Comparison of ENCODE assay signal across 9 cellular contexts in the genomic region with DNA sequence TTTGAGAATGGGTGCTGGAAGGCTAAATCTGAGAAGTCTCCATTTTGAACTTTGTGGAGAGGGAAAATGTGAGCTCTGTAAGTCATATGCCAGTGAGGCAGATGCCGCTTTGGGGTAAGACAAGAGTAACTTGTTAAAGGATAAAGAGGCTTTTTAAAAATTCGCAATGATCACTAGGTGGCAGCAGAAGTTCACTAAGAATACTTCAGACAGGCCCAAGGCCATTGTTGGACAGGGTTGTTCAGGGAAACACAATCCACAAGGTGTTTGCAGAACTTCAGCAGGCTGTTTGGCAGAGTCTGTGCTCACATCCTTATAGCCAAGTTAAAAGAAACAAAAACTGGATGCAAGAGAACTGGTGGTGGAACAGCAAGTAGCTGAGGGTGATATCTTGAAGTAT. TPM values are rescaled to one million over a fixed set of nuclear protein-coding genes. Genes with fewer than 3 reads are reported as not detected.
A peak's percentile ranks its signal among the peaks of the same experiment; 100 is the strongest.
DNase-seq lines count a peak whose midpoint lies in the region; ATAC-seq and TF ChIP-seq lines count a peak whose summit lies in the region.
"Had no signal": no experiment of that assay in that cellular context is flagged by ENCODE, and none has a peak within 500 bp of the region (broad histone marks: within the 10 kb centered on the region; RNA-seq: fewer than 3 reads in every experiment).

No MANE protein-coding gene starts in this region.

- TF ChIP-seq POLR2A in adrenal gland (IDR thresholded peaks at IDR 0.05) (no peak), sigmoid colon (IDR thresholded peaks at IDR 0.05) (no peak)

- TF ChIP-seq CTCF in HEK293 (tag by site-specific recombination; IDR thresholded peaks at IDR 0.05) (no peak; the same call in 1 of the 2 replicates), adrenal gland (IDR thresholded peaks at IDR 0.05) (peak; percentile 28 to 63 (median 57)), right atrium auricular region (IDR thresholded peaks at IDR 0.05) (peak; percentile 40 to 67), sigmoid colon (IDR thresholded peaks at IDR 0.05) (peak in 3 of 4 experiments; percentile 12 to 48 (median 26))

- DNase-seq in NCI-H1436 (lab: John Stamatoyannopoulos, UW) (peak; percentile 34), NCI-H1436 treated with DMSO at 0.1 percent for 48 hours (lab: John Stamatoyannopoulos, UW) (no peak), NCI-H446 (lab: John Stamatoyannopoulos, UW) (peak; percentile 43 to 81), adrenal gland (peak; percentile 35 to 67 (median 52)), right atrium auricular region (ENCODE audit: low spot score) (no peak), sigmoid colon (no peak)

- H3K4me3 ChIP-seq in HEK293 (ENCODE audit: low read depth, low read length) (no peak overlapping the region), adrenal gland (no peak overlapping the region), right atrium auricular region (no peak overlapping the region), sigmoid colon (no peak overlapping the region)
- H3K4me3 ChIP-seq: BLaER1 treated with 17β-estradiol and CSF1 and Interleukin-3, amounts not matched to agents 10 nM and 100 nM had no signal

- intact Hi-C loops in adrenal gland (cut with DNase I), result loop anchor here in 1 of 2 donors (5.0 kb wide), 1 partner anchor 118 kb away; no protein-coding TSS in a partner anchor
- intact Hi-C loops in sigmoid colon (cut with DNase I), result loop anchor here (1.0 to 5.0 kb wide), 2 partner anchors 119 to 218 kb away; no protein-coding TSS in a partner anchor

- ATAC-seq in HG03139 (IDR thresholded peaks at IDR 0.05; ENCODE audit: unreplicated experiment), result no peak

- H3K27me3 ChIP-seq in adrenal gland (no peaks in the 10 kb centered on the region), right atrium auricular region (no peaks in the 10 kb centered on the region), sigmoid colon (no peaks in the 10 kb centered on the region)

- 17 to 27% (median 21%) methylated on average over 2 of the region's 2 CpGs for WGBS in adrenal gland, 4 donors
- WGBS in sigmoid colon, 2 donors, result 18 to 29% methylated on average over 2 of the region's 2 CpGs

- H3K36me3 ChIP-seq in HEK293 (ENCODE audit: control insufficient read depth in 2 of 2, insufficient read depth in 1 of 2, low read length in 2 of 2) (no peaks in the 10 kb centered on the region), adrenal gland (replicated peaks in 1 of 2) (no peaks in the 10 kb centered on the region), right atrium auricular region (no peaks in the 10 kb centered on the region), sigmoid colon (no peaks in the 10 kb centered on the region)
- H3K36me3 ChIP-seq: BLaER1 treated with 17β-estradiol and CSF1 and Interleukin-3, amounts not matched to agents 10 nM and 100 nM had no signal

- no peak for TF ChIP-seq EP300 in sigmoid colon (IDR thresholded peaks at IDR 0.05)

- H3K27ac ChIP-seq in HEK293 (ENCODE audit: extremely low read depth, low read depth, low read length) (no peak overlapping the region), adrenal gland (no peak overlapping the region), right atrium auricular region (no peak overlapping the region), sigmoid colon (no peak overlapping the region)
- H3K27ac ChIP-seq: BLaER1 treated with 17β-estradiol and CSF1 and Interleukin-3, amounts not matched to agents 10 nM and 100 nM had no signal

- CTCF ChIA-PET in HEK293 (lab: Yijun Ruan, JAX), result interaction anchor here (0.5 to 7.9 kb wide), 51 partner anchors 8 to 1450 kb away, joined by 3 to 165 read pairs (median 4); a partner anchor contains a TSS

- no peaks in the 10 kb centered on the region for H3K9me3 ChIP-seq in HEK293 (ENCODE audit: control insufficient read depth, insufficient read depth, low read depth, low read length)
- no peaks in the 10 kb centered on the region for H3K9me3 ChIP-seq in adrenal gland (replicated peaks in 1 of 3)
- no peaks in the 10 kb centered on the region for H3K9me3 ChIP-seq in right atrium auricular region
- H3K9me3 ChIP-seq in sigmoid colon, result no peaks in the 10 kb centered on the region
- H3K9me3 ChIP-seq: BLaER1 treated with 17β-estradiol and CSF1 and Interleukin-3, amounts not matched to agents 10 nM and 100 nM had no signal

- POLR2A ChIA-PET in HEK293 (lab: Yijun Ruan, JAX), result interaction anchor here (0.5 kb wide), 1 partner anchor 165 kb away, joined by 4 read pairs; no protein-coding TSS in a partner anchor

- H3K4me1 ChIP-seq in HEK293 (ENCODE audit: control insufficient read depth, insufficient read depth, low read length) (no peaks in the 10 kb centered on the region), adrenal gland (replicated peaks in 1 of 2) (no peaks in the 10 kb centered on the region), right atrium auricular region (no peaks in the 10 kb centered on the region), sigmoid colon (no peaks in the 10 kb centered on the region)
- H3K4me1 ChIP-seq: BLaER1 treated with 17β-estradiol and CSF1 and Interleukin-3, amounts not matched to agents 10 nM and 100 nM had no signal

TF ChIP-seq in HEK293, 187 proteins besides CTCF, POLR2A, EP300 and RAD21:
- TF ChIP-seq, protein P1, sequence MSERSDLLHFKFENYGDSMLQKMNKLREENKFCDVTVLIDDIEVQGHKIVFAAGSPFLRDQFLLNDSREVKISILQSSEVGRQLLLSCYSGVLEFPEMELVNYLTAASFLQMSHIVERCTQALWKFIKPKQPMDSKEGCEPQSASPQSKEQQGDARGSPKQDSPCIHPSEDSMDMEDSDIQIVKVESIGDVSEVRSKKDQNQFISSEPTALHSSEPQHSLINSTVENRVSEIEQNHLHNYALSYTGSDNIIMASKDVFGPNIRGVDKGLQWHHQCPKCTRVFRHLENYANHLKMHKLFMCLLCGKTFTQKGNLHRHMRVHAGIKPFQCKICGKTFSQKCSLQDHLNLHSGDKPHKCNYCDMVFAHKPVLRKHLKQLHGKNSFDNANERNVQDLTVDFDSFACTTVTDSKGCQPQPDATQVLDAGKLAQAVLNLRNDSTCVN (tag by site-specific recombination; optimal IDR thresholded peaks at IDR 0.05), result no peak
- TF ChIP-seq ZNF660 (tag by site-specific recombination; IDR thresholded peaks at IDR 0.05) (0 out of 2 replicates have a peak, but pooled peaks have one; percentile 30), ZNF174 (tag by site-specific recombination; IDR thresholded peaks at IDR 0.05) (no peak), HOXA7 (CRISPR knock-in tag; IDR thresholded peaks at IDR 0.05; ENCODE audit: borderline replicate concordance) (no peak), ZNF146 (tag by site-specific recombination; IDR thresholded peaks at IDR 0.05) (no peak), ZNF664 (tag by site-specific recombination; IDR thresholded peaks at IDR 0.05) (no peak), ZNF654 (tag by site-specific recombination; IDR thresholded peaks at IDR 0.05; ENCODE audit: low read depth) (peak; percentile 64), ZNF350 (tag by site-specific recombination; IDR thresholded peaks at IDR 0.05) (no peak), ZNF157 (tag by site-specific recombination; IDR thresholded peaks at IDR 0.05) (no peak), FEZF1 (tag by site-specific recombination; IDR thresholded peaks at IDR 0.05) (no peak)
- TF ChIP-seq, protein P2, sequence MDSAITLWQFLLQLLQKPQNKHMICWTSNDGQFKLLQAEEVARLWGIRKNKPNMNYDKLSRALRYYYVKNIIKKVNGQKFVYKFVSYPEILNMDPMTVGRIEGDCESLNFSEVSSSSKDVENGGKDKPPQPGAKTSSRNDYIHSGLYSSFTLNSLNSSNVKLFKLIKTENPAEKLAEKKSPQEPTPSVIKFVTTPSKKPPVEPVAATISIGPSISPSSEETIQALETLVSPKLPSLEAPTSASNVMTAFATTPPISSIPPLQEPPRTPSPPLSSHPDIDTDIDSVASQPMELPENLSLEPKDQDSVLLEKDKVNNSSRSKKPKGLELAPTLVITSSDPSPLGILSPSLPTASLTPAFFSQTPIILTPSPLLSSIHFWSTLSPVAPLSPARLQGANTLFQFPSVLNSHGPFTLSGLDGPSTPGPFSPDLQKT (IDR thresholded peaks at IDR 0.05; ENCODE audit: borderline replicate concordance, low read depth, low read length), result no peak
- TF ChIP-seq, protein P3, sequence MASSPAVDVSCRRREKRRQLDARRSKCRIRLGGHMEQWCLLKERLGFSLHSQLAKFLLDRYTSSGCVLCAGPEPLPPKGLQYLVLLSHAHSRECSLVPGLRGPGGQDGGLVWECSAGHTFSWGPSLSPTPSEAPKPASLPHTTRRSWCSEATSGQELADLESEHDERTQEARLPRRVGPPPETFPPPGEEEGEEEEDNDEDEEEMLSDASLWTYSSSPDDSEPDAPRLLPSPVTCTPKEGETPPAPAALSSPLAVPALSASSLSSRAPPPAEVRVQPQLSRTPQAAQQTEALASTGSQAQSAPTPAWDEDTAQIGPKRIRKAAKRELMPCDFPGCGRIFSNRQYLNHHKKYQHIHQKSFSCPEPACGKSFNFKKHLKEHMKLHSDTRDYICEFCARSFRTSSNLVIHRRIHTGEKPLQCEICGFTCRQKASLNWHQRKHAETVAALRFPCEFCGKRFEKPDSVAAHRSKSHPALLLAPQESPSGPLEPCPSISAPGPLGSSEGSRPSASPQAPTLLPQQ (tag by site-specific recombination; IDR thresholded peaks at IDR 0.05), result no peak
- TF ChIP-seq, protein P4, sequence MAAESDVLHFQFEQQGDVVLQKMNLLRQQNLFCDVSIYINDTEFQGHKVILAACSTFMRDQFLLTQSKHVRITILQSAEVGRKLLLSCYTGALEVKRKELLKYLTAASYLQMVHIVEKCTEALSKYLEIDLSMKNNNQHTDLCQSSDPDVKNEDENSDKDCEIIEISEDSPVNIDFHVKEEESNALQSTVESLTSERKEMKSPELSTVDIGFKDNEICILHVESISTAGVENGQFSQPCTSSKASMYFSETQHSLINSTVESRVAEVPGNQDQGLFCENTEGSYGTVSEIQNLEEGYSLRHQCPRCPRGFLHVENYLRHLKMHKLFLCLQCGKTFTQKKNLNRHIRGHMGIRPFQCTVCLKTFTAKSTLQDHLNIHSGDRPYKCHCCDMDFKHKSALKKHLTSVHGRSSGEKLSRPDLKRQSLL (tag by site-specific recombination; IDR thresholded peaks at IDR 0.05), result no peak

RNA-seq across cellular contexts. Expression of a gene that starts 13.7 kb away (rescaled TPM):
- total RNA-seq in adrenal gland, result 1 to 10 TPM; 1.1 to 6.8 (median 5.0) TPM
- polyA plus RNA-seq in adrenal gland, result 1 to 10 TPM; 4.2 to 5.7 (median 5.2) TPM
- total RNA-seq in right atrium auricular region, result 1 to 10 TPM; 2.7 to 2.9 TPM
- 1 to 10 TPM; 3.9 to 8.0 (median 6.1) TPM for total RNA-seq in sigmoid colon
- polyA plus RNA-seq in sigmoid colon, result 1 to 10 TPM; 8.0 to 9.5 (median 9.0) TPM

RNA-seq across cellular contexts. Expression of a gene that starts 33.6 kb away (rescaled TPM):
- total RNA-seq in adrenal gland (under 1 TPM in 1 of 8 donors, not detected in 7; 0.14 TPM), right atrium auricular region (100 to 1,000 TPM in 1 of 2 donors, 10 to 100 TPM in 1; 57.1 to 137 TPM), sigmoid colon (not detected)
- polyA plus RNA-seq in adrenal gland (not detected), sigmoid colon (under 1 TPM in 2 of 3 donors, not detected in 1; 0.16 to 0.60 TPM)

RNA-seq across cellular contexts. Expression of a gene that starts 35.2 kb away (rescaled TPM):
- total RNA-seq in adrenal gland (10 to 100 TPM in 6 of 8 donors, 1 to 10 TPM in 2; 1.0 to 23.4 (median 16.7) TPM), right atrium auricular region (1 to 10 TPM; 1.6 to 4.9 TPM), sigmoid colon (10 to 100 TPM in 1 of 4 donors, 1 to 10 TPM in 1, under 1 TPM in 2; 0.81 to 11.4 (median 4.8) TPM)
- polyA plus RNA-seq in adrenal gland (1 to 10 TPM in 2 of 3 donors, under 1 TPM in 1; 0.86 to 9.2 (median 8.5) TPM), sigmoid colon (1 to 10 TPM in 1 of 3 donors, under 1 TPM in 1, not detected in 1; 0.41 to 4.8 TPM)

Comparison
In these comparisons a context has a peak if more than half of its experiments do, and no peak if none do; other contexts are left out.
1. DNase-seq: peak in NCI-H1436 (single experiment), NCI-H446 (2 of 2) and adrenal gland (7 of 7); none in NCI-H1436 treated with DMSO at 0.1 percent for 48 hours (single experiment), right atrium auricular region (single experiment) and sigmoid colon (single experiment).
2. RNA of a gene that starts 33.6 kb away (total RNA-seq): 57.1 to 137 TPM in right atrium auricular region; 0.14 TPM in adrenal gland and not detected in sigmoid colon; every median in the first group is over 10 times any median in the second.